In genomic region chr1:192539450-192540132, GRCh38 we compare ENCODE assay signal across 7 cellular contexts. TPM values are rescaled to one million over a fixed set of nuclear protein-coding genes. Genes with fewer than 3 reads are reported as not detected.
DNase-seq lines count a peak whose midpoint lies in the region; ATAC-seq, FAIRE-seq and TF ChIP-seq lines count a peak whose summit lies in the region.

No MANE protein-coding gene starts in this region.

- TF ChIP-seq POLR2A in Peyer's patch (IDR thresholded peaks at IDR 0.05) (no peak), endothelial cell of umbilical vein (IDR thresholded peaks at IDR 0.05; ENCODE audit: low read depth, low read length) (no peak)

- dilution Hi-C loops in endothelial cell of umbilical vein (cut with MboI; ENCODE audit: extremely low pct_ligation_motif_present, low sequenced_read_pairs) = no loop called here

- intact Hi-C loops in endothelial cell of umbilical vein (cut with micrococcal nuclease) = loop anchor here (1.0 kb wide), 1 partner anchor 8 kb away; no protein-coding TSS in a partner anchor

- H3K4me2 ChIP-seq in GM23248 (ENCODE audit: unreplicated experiment) (peak overlapping the region; percentile 14), endothelial cell of umbilical vein (ENCODE audit: insufficient read depth, low read length) (no peak overlapping the region)

- TF ChIP-seq CTCF in Peyer's patch (IDR thresholded peaks at IDR 0.05) (no peak), endothelial cell of umbilical vein (IDR thresholded peaks at IDR 0.05; ENCODE audit: extremely low read depth in 1 of 2, insufficient read depth in 1 of 2, low read depth in 1 of 2, low read length in 2 of 2) (no peak), nephron progenitor cell (IDR thresholded peaks at IDR 0.05) (no peak)

- H3K9me2 ChIP-seq in GM23248 (ENCODE audit: insufficient read depth) = no peaks in the 10 kb centered on the region

- no peaks in the 10 kb centered on the region for H4K20me1 ChIP-seq in GM23248 (ENCODE audit: insufficient read depth)
- no peaks in the 10 kb centered on the region for H4K20me1 ChIP-seq in endothelial cell of umbilical vein (replicated peaks; ENCODE audit: control insufficient read depth, extremely low read depth, insufficient read depth, low read length)

- peaks cover 16% of the 10 kb centered on the region for H3K4me1 Mint-ChIP-seq in nephron progenitor cell

- BruUV-seq in endothelial cell of umbilical vein (replicated peaks; lab: Mats Ljungman, UMichigan) = no TSS peak

- FAIRE-seq in endothelial cell of umbilical vein (lab: Jason Lieb, UNC) = peak; percentile 66

- H3K9me3 Mint-ChIP-seq in nephron progenitor cell = peaks cover 17% of the 10 kb centered on the region

- H3K27ac Mint-ChIP-seq in nephron progenitor cell = peak overlapping the region; percentile 93

- POLR2A ChIA-PET in endothelial cell of umbilical vein (lab: Charles Lee) = no interaction called here

- H2AFZ ChIP-seq in GM23248 (peak overlapping the region; percentile 48), endothelial cell of umbilical vein (ENCODE audit: low read depth, low read length) (peak overlapping the region; percentile 92)

- no peak overlapping the region for H3K4me3 Mint-ChIP-seq in nephron progenitor cell

- peak overlapping the region; percentile 91 for H3K27ac ChIP-seq in GM23248
- H3K27ac ChIP-seq in Peyer's patch = peak overlapping the region; percentile 65 to 81 (median 71)
- peak overlapping the region; percentile 87 for H3K27ac ChIP-seq in endothelial cell of umbilical vein (ENCODE audit: insufficient read depth, low read depth, low read length)

- in situ Hi-C loops in GM23248 (cut with MboI) = no loop called here

- no peak overlapping the region for H3K4me3 ChIP-seq in GM23248
- no peak overlapping the region for H3K4me3 ChIP-seq in Peyer's patch
- H3K4me3 ChIP-seq in endothelial cell of umbilical vein (replicated peaks in 1 of 3; ENCODE audit: insufficient read depth in 1 of 3, low read depth in 1 of 3, low read length in 3 of 3) = no peak overlapping the region

- peaks cover 7% of the 10 kb centered on the region for H3K36me3 Mint-ChIP-seq in nephron progenitor cell (ENCODE audit: low read depth)

- no peak for ATAC-seq in GM19328 (IDR thresholded peaks at IDR 0.05; ENCODE audit: unreplicated experiment)

- no peaks in the 10 kb centered on the region for H3K27me3 Mint-ChIP-seq in nephron progenitor cell (ENCODE audit: low read depth, poor library complexity)

- H3K4me1 ChIP-seq in GM23248 (ENCODE audit: insufficient read depth) (peaks cover 20% of the 10 kb centered on the region), Peyer's patch (peaks cover 0 to 12% (median 8%) of the 10 kb centered on the region in 4 donors), endothelial cell of umbilical vein (ENCODE audit: control insufficient read depth, extremely low read depth, insufficient read depth, low read length) (peaks cover 18% of the 10 kb centered on the region)

- DNase-seq in GM23248 = peak; percentile 96
- no peak for DNase-seq in Peyer's patch
- DNase-seq in endothelial cell of umbilical vein (ENCODE audit: low read depth, low spot score) = peak; percentile 95
- no peak for DNase-seq in nephron progenitor cell
- no peak for DNase-seq in NCI-H510A (lab: John Stamatoyannopoulos, UW)
- no peak for DNase-seq in stimulated activated CD4-positive, alpha-beta T cell treated with anti-CD3 and anti-CD28 coated beads, Interleukin-4, amount 100 ng/mL, for 24 hours

- WGBS in GM23248 (ENCODE audit: low coverage in 1 of 2, low lambda C conversion rate in 2 of 2, missing lambda C conversion rate in 2 of 2), 2 experiments = 26 to 31% methylated on average over 4 of the region's 4 CpGs

- CTCF ChIA-PET in endothelial cell of umbilical vein (lab: Charles Lee) = interaction anchor here (0.9 to 2.6 kb wide), 7 partner anchors 11 to 65 kb away, joined by 3 to 16 read pairs (median 10); no protein-coding TSS in a partner anchor

- no peaks in the 10 kb centered on the region for H3K27me3 ChIP-seq in GM23248 (replicated peaks; ENCODE audit: insufficient read depth)
- no peaks in the 10 kb centered on the region for H3K27me3 ChIP-seq in Peyer's patch
- H3K27me3 ChIP-seq in endothelial cell of umbilical vein (ENCODE audit: control insufficient read depth in 2 of 2, insufficient read depth in 2 of 2, low read length in 2 of 2) = no peaks in the 10 kb centered on the region

- H3K79me2 ChIP-seq in GM23248 (ENCODE audit: insufficient read depth) (no peaks in the 10 kb centered on the region), endothelial cell of umbilical vein (ENCODE audit: control insufficient read depth, insufficient read depth, low read length) (no peaks in the 10 kb centered on the region)

- H3F3A ChIP-seq in GM23248 (ENCODE audit: insufficient read depth) = peaks cover 14% of the 10 kb centered on the region

- H3K9me3 ChIP-seq in GM23248 (ENCODE audit: low read depth) = no peaks in the 10 kb centered on the region
- no peaks in the 10 kb centered on the region for H3K9me3 ChIP-seq in Peyer's patch
- no peaks in the 10 kb centered on the region for H3K9me3 ChIP-seq in endothelial cell of umbilical vein (replicated peaks; ENCODE audit: control insufficient read depth, insufficient read depth, low read length)

- H3K36me3 ChIP-seq in GM23248 (ENCODE audit: low read depth) = no peaks in the 10 kb centered on the region
- H3K36me3 ChIP-seq in Peyer's patch = no peaks in the 10 kb centered on the region
- no peaks in the 10 kb centered on the region for H3K36me3 ChIP-seq in endothelial cell of umbilical vein (ENCODE audit: control insufficient read depth in 2 of 2, extremely low read depth in 1 of 2, insufficient read depth in 2 of 2, low read length in 2 of 2)

- H3K9me1 ChIP-seq in endothelial cell of umbilical vein (replicated peaks; ENCODE audit: control insufficient read depth, extremely low read depth, insufficient read depth, low read length) = no peaks in the 10 kb centered on the region

- peak overlapping the region; percentile 82 for H3K9ac ChIP-seq in GM23248
- H3K9ac ChIP-seq in endothelial cell of umbilical vein (replicated peaks; ENCODE audit: extremely low read depth, insufficient read depth, low read length) = peak overlapping the region; percentile 85

TF ChIP-seq in endothelial cell of umbilical vein, 7 proteins besides CTCF, POLR2A, EP300 and RAD21:
- TF ChIP-seq MAX (IDR thresholded peaks at IDR 0.05; ENCODE audit: insufficient read depth, insufficient read length) (no peak), POLR2AphosphoS5 (IDR thresholded peaks at IDR 0.05; ENCODE audit: insufficient read depth, low read depth, low read length) (no peak)
TF ChIP-seq in endothelial cell of umbilical vein: peak in this region for 0.

RNA-seq across cellular contexts. Expression of gene RGS1, which starts 36.0 kb away (rescaled TPM):
- not detected in 2 replicates for total RNA-seq in GM23248 (2014; rRNA removed; shearing (Covaris generic))
- polyA plus RNA-seq in GM23248 (2016; fragmentation: Nextera tagmentation; extraction: Ambion mirVana) = not detected in 2 replicates
- total RNA-seq in Peyer's patch = 100 to 1,000 TPM in 1 of 4 donors, 10 to 100 TPM in 2, 1 to 10 TPM in 1; 5.3 to 149 (median 20.0) TPM
- total RNA-seq in endothelial cell of umbilical vein = not detected in 2 replicates
- not detected in 2 replicates for polyA plus RNA-seq in endothelial cell of umbilical vein
- polyA plus RNA-seq in endothelial cell of umbilical vein (2011; cell fraction: cytosol; rRNA removed) = not detected in 2 replicates
- not detected in 2 replicates for polyA plus RNA-seq in endothelial cell of umbilical vein (2011; cell fraction: nucleus; rRNA removed)
- polyA plus RNA-seq in endothelial cell of umbilical vein (2012) = not detected in 2 replicates
- polyA minus RNA-seq in endothelial cell of umbilical vein = not detected in 2 replicates
- not detected for polyA minus RNA-seq in endothelial cell of umbilical vein (2011; cell fraction: cytosol; rRNA and poly(A)+ RNA removed)
- polyA minus RNA-seq in endothelial cell of umbilical vein (2011; cell fraction: nucleus; rRNA and poly(A)+ RNA removed) = not detected in 2 replicates

Comparison
In these comparisons a context has a peak if more than half of its experiments do, and no peak if none do; other contexts are left out.
1. DNase-seq: peak in GM23248 (single experiment) and endothelial cell of umbilical vein (single experiment); none in Peyer's patch (0 of 3), nephron progenitor cell (single experiment), NCI-H510A (single experiment) and stimulated activated CD4-positive, alpha-beta T cell treated with anti-CD3 and anti-CD28 coated beads, Interleukin-4, amount 100 ng/mL, for 24 hours (single experiment).
2. Peak in every context shown above with its lines, with median percentiles within 50 percentile points of each other: H3K27ac ChIP-seq.